Comparison of ENCODE assay signal across 11 cellular contexts in the genomic region with DNA sequence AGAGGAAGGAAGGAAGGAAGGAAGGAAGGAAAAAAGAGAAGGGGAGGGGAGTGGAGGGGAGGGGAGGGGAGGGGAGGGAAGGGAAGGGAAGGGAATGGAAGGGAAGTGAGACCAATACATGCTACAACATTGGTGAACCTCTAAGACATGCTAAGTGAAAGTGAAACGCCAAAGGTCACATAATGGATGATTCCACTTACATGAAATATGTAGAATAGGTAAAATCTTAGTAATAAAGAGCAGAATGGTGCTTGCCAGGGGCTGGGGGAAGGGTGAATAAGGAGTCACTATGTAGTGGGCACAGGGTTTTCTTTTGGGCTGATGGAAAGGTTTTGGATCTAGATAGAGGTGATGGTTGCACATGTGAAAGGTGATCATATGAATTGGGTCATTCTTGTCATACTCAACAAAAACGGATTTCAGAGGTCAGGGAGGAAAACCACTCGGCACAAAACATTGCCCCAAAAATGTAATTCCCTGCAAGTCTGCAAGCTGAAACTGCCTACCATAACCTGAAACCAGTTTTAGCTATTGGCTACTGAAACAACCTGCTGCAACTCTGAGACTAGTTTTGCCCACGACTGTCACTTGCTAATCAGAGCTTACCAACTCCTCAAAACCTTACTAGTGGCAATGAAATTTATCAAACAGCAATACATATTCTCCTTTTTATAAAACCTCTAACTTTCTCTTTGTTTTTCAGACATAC. TPM values are rescaled to one million over a fixed set of nuclear protein-coding genes. Genes with fewer than 3 reads are reported as not detected.
DNase-seq lines count a peak whose midpoint lies in the region; ATAC-seq, FAIRE-seq and TF ChIP-seq lines count a peak whose summit lies in the region.
"Had no signal": no experiment of that assay in that cellular context is flagged by ENCODE, and none has a peak within 500 bp of the region (broad histone marks: within the 10 kb centered on the region; RNA-seq: fewer than 3 reads in every experiment).

No MANE protein-coding gene starts in this region.

- H3K79me1 ChIP-seq in H1 (ENCODE audit: low read depth, low read length) = no peaks in the 10 kb centered on the region

- H4K20me1 ChIP-seq in H1 (replicated peaks in 1 of 2; ENCODE audit: control insufficient read depth in 1 of 2, insufficient read depth in 2 of 2, low read length in 2 of 2) (no peaks in the 10 kb centered on the region), osteoblast (ENCODE audit: insufficient read depth, low read length) (no peaks in the 10 kb centered on the region)

- no peak overlapping the region for H3K56ac ChIP-seq in H1 (replicated peaks; ENCODE audit: insufficient read length, low read depth, low read length)

- H3K4me3 ChIP-seq in H1 (ENCODE audit: extremely low read depth in 1 of 4, insufficient read depth in 2 of 4, low read depth in 3 of 4, low read length in 4 of 4) = no peak overlapping the region
- no peak overlapping the region for H3K4me3 ChIP-seq in osteoblast (ENCODE audit: insufficient read depth, low read length)
- H3K4me3 ChIP-seq: thyroid gland had no signal

- peaks cover 9 to 10% of the 10 kb centered on the region in 2 experiments for H3K9me3 ChIP-seq in H1 (ENCODE audit: insufficient read depth in 2 of 2, low read depth in 1 of 2, low read length in 1 of 2)
- H3K9me3 ChIP-seq in osteoblast (ENCODE audit: low read depth, low read length) = no peaks in the 10 kb centered on the region
- H3K9me3 ChIP-seq: thyroid gland had no signal

- H2BK12ac ChIP-seq in H1 (ENCODE audit: low read depth, low read length) = no peak overlapping the region

- H3K4ac ChIP-seq in H1 (replicated peaks; ENCODE audit: insufficient read length, low read depth, low read length) = no peak overlapping the region

- no peak for FAIRE-seq in H1 (lab: Jason Lieb, UNC)

- no peak overlapping the region for H3K18ac ChIP-seq in H1 (ENCODE audit: extremely low read depth, low read length)

- TF ChIP-seq EP300 in H1 (IDR thresholded peaks at IDR 0.05; ENCODE audit: borderline replicate concordance in 1 of 2, low read depth in 2 of 2, low read length in 2 of 2) = no peak

- no peak overlapping the region for H2BK20ac ChIP-seq in H1 (ENCODE audit: low read length)

- no peak for TF ChIP-seq CTCF in H1 (IDR thresholded peaks at IDR 0.05; ENCODE audit: control extremely low read depth in 1 of 3, insufficient read depth in 1 of 3, low read depth in 1 of 3, low read length in 3 of 3)
- TF ChIP-seq CTCF in osteoblast (IDR thresholded peaks at IDR 0.05; ENCODE audit: extremely low read depth, low read depth, low read length) = no peak

- H2BK15ac ChIP-seq in H1 (ENCODE audit: low read length) = no peak overlapping the region

- POLR2A ChIA-PET in H1 (lab: Charles Lee; ENCODE audit: partially characterized antibody) = no interaction called here

- no peak overlapping the region for H3K9ac ChIP-seq in H1 (replicated peaks in 1 of 4; ENCODE audit: extremely low read depth in 1 of 4, low read depth in 3 of 4, low read length in 3 of 4)

- H4K91ac ChIP-seq in H1 (replicated peaks; ENCODE audit: insufficient read length, low read length) = no peak overlapping the region

- no peak overlapping the region for H2AK5ac ChIP-seq in H1 (ENCODE audit: low read depth, low read length)

- no peak overlapping the region for H2BK5ac ChIP-seq in H1 (ENCODE audit: low read depth, low read length)

- CTCF ChIA-PET in H1 (lab: Charles Lee; ENCODE audit: partially characterized antibody) = interaction anchor here (0.7 to 0.8 kb wide), 3 partner anchors 10 to 421 kb away, joined by 3 read pairs; no protein-coding TSS in a partner anchor

- TF ChIP-seq RAD21 in H1 (IDR thresholded peaks at IDR 0.05 in 1 of 2, conservative IDR thresholded peaks at IDR 0.05 in 1 of 2; ENCODE audit: low read depth in 2 of 2, low read length in 2 of 2) = no peak

- 90% methylated on average over 4 of the region's 4 CpGs; no CpG with 5 or more reads in 1 of the 2 experiments for WGBS in H1 (ENCODE audit: extremely low coverage in 1 of 2, insufficient coverage in 1 of 2, insufficient read length in 1 of 2, insufficient replicate concordance in 2 of 2, low coverage in 1 of 2, low lambda C conversion rate in 2 of 2, missing lambda C conversion rate in 1 of 2), 2 experiments

- TF ChIP-seq POLR2A in H1 (IDR thresholded peaks at IDR 0.05; ENCODE audit: control extremely low read depth in 1 of 2, low read depth in 2 of 2, low read length in 2 of 2) = no peak

- no peak overlapping the region for H3K23ac ChIP-seq in H1 (ENCODE audit: insufficient read length)

- H3K4me1 ChIP-seq in H1 (replicated peaks in 1 of 4; ENCODE audit: control insufficient read depth in 3 of 4, insufficient read depth in 4 of 4, low read length in 3 of 4) (no peaks in the 10 kb centered on the region), osteoblast (ENCODE audit: insufficient read depth, low read length) (no peaks in the 10 kb centered on the region)
- H3K4me1 ChIP-seq: thyroid gland had no signal

- H3K4me2 ChIP-seq in H1 (ENCODE audit: insufficient read depth in 1 of 2, low read depth in 2 of 2, low read length in 2 of 2) (no peak overlapping the region), osteoblast (ENCODE audit: insufficient read depth, low read length) (no peak overlapping the region)

- H2AFZ ChIP-seq in H1 (ENCODE audit: low read length) (peak overlapping the region; percentile 44; the same call in 1 of the 2 replicates), osteoblast (ENCODE audit: low read length) (no peak overlapping the region)

- no peak overlapping the region for H4K5ac ChIP-seq in H1 (ENCODE audit: insufficient read length, low read depth, low read length)

- no peaks in the 10 kb centered on the region; a peak in 1 of 8 replicates for H3K36me3 ChIP-seq in H1 (ENCODE audit: control insufficient read depth in 2 of 4, insufficient read depth in 4 of 4, low read length in 3 of 4)
- no peaks in the 10 kb centered on the region for H3K36me3 ChIP-seq in osteoblast (ENCODE audit: insufficient read depth, low read length)
- H3K36me3 ChIP-seq: thyroid gland had no signal

- no peak for DNase-seq in activated CD4-positive, CD25-positive, alpha-beta regulatory T cell treated with anti-CD3 and anti-CD28 coated beads, Interleukin-2, amount 50 U/mL, for 72 hours
- DNase-seq in H1 (ENCODE audit: low read depth in 1 of 2, low spot score in 2 of 2) = no peak
- DNase-seq in osteoblast (ENCODE audit: insufficient read length, low spot score, missing footprints) = no peak
- no peak for DNase-seq in NCI-H2227 (lab: John Stamatoyannopoulos, UW; ENCODE audit: unreplicated experiment)
- no peak for DNase-seq in activated CD4-positive, alpha-beta T cell treated with anti-CD3 and anti-CD28 coated beads for 48 hours
- DNase-seq: 8988T, GF-D8, thyroid gland had no signal

- H3K27ac ChIP-seq in H1 (ENCODE audit: low read depth, low read length) = no peak overlapping the region
- no peak overlapping the region for H3K27ac ChIP-seq in osteoblast (ENCODE audit: low read depth, low read length)
- H3K27ac ChIP-seq: thyroid gland had no signal

- H3K79me2 ChIP-seq in H1 (ENCODE audit: control insufficient read depth in 1 of 2, insufficient read depth in 2 of 2, low read length in 2 of 2) (no peaks in the 10 kb centered on the region), osteoblast (ENCODE audit: insufficient read depth, low read length) (no peaks in the 10 kb centered on the region)

- peak; percentile 83 to 93 for ATAC-seq in activated CD4-positive, CD25-positive, alpha-beta regulatory T cell treated with anti-CD3 and anti-CD28 coated beads, Interleukin-2, amount 50 U/mL, for 24 hours
- ATAC-seq in GM21423 (IDR thresholded peaks at IDR 0.05; ENCODE audit: unreplicated experiment) = peak; percentile 85
- peak; percentile 88 for ATAC-seq in HG03175 (IDR thresholded peaks at IDR 0.05; ENCODE audit: unreplicated experiment)

- no peak overlapping the region for H4K8ac ChIP-seq in H1 (ENCODE audit: extremely low read depth, insufficient read depth, low read length)

- no peak overlapping the region for H3K14ac ChIP-seq in H1 (ENCODE audit: insufficient read length)

- no peaks in the 10 kb centered on the region for H3K27me3 ChIP-seq in H1 (replicated peaks in 1 of 4; ENCODE audit: control insufficient read depth in 3 of 4, extremely low read depth in 1 of 4, insufficient read depth in 3 of 4, low read length in 3 of 4)
- no peaks in the 10 kb centered on the region for H3K27me3 ChIP-seq in osteoblast (ENCODE audit: insufficient read depth, low read length)
- H3K27me3 ChIP-seq: thyroid gland had no signal

- no peak overlapping the region for H2BK120ac ChIP-seq in H1 (replicated peaks; ENCODE audit: low read depth, low read length)

- no peaks in the 10 kb centered on the region for H3K23me2 ChIP-seq in H1 (ENCODE audit: low read depth, low read length)

TF ChIP-seq in H1, 55 proteins besides CTCF, POLR2A, EP300 and RAD21 (continues in another document):
- TF ChIP-seq TAF1 (IDR thresholded peaks at IDR 0.05; ENCODE audit: low read depth, low read length) = no peak
- no peak for TF ChIP-seq SP2 (IDR thresholded peaks at IDR 0.05; ENCODE audit: low read length)
- TF ChIP-seq CTBP2 (IDR thresholded peaks at IDR 0.05; ENCODE audit: borderline replicate concordance, insufficient read depth, insufficient read length, low read length) = no peak
- no peak for TF ChIP-seq HDAC6 (IDR thresholded peaks at IDR 0.05; ENCODE audit: low read depth, low read length)
- TF ChIP-seq PHF8 (conservative IDR thresholded peaks at IDR 0.05; ENCODE audit: low read depth, low read length) = no peak
- no peak for TF ChIP-seq GTF2F1 (IDR thresholded peaks at IDR 0.05; ENCODE audit: borderline replicate concordance, low read depth, low read length)
- no peak for TF ChIP-seq SUZ12 (IDR thresholded peaks at IDR 0.05; ENCODE audit: low read length)
- TF ChIP-seq GABPA (IDR thresholded peaks at IDR 0.05; ENCODE audit: borderline replicate concordance, insufficient read depth, low read length) = no peak
- no peak for TF ChIP-seq BACH1 (IDR thresholded peaks at IDR 0.05; ENCODE audit: low read length)
- no peak for TF ChIP-seq POU5F1 (IDR thresholded peaks at IDR 0.05; ENCODE audit: low read depth, low read length)
- no peak for TF ChIP-seq TEAD4 (IDR thresholded peaks at IDR 0.05; ENCODE audit: low read depth, low read length)
- TF ChIP-seq ASH2L (IDR thresholded peaks at IDR 0.05; ENCODE audit: low read length) = no peak
- TF ChIP-seq BRCA1 (IDR thresholded peaks at IDR 0.05; ENCODE audit: low read depth, low read length) = no peak

RNA-seq across cellular contexts. Expression of gene CCDC141, which starts 59.2 kb away (rescaled TPM):
- 21.4 and 21.6 TPM in 2 replicates for total RNA-seq in H1 (2021; fragmentation: NEBNext Ultra II Directional; extraction: Animal tissue kit (Norgen Biotek cat#: 25700))
- 0.56 and 0.58 TPM in 2 replicates for polyA plus RNA-seq in H1 (2011; rRNA removed)
- 0.79 TPM for polyA plus RNA-seq in H1 (2011; cell fraction: cytosol; rRNA removed)
- 1.7 TPM for polyA plus RNA-seq in H1 (2011; cell fraction: nucleus; rRNA removed)
- 0.82 to 1.5 TPM (median 1.3 TPM) in 4 replicates for polyA plus RNA-seq in H1 (2012, experiment 1 of 2)
- 0.04 TPM for polyA plus RNA-seq in H1 (2012, experiment 2 of 2)
- 5.2 TPM for polyA plus RNA-seq in H1 (2013, experiment 1 of 2)
- 4.3 TPM for polyA plus RNA-seq in H1 (2013, experiment 2 of 2)
- polyA minus RNA-seq in H1 (2011; rRNA and poly(A)+ RNA removed) = 6.5 and 8.8 TPM in 2 replicates
- polyA minus RNA-seq in H1 (2011; cell fraction: cytosol; rRNA and poly(A)+ RNA removed) = 3.0 TPM
- polyA minus RNA-seq in H1 (2011; cell fraction: nucleus; rRNA and poly(A)+ RNA removed) = 29.4 TPM
- not detected in 2 replicates for total RNA-seq in osteoblast

Comparison
In these comparisons a context has a peak if more than half of its experiments do, and no peak if none do; other contexts are left out.
1. RNA of gene CCDC141, which starts 59.2 kb away (total RNA-seq): 21.4 to 21.6 TPM in H1; not detected in osteoblast; every median in the first group is over 10 times any median in the second.
2. Peak in every context shown above with its lines, with median percentiles within 50 percentile points of each other: ATAC-seq.